Comparison of ENCODE assay signal across 1 cellular context in genomic region chr4:1784789-1785591, GRCh38.
TF ChIP-seq lines count a peak whose summit lies in the region.

No MANE protein-coding gene starts in this region.

TF ChIP-seq in K562, 482 proteins besides CTCF, POLR2A, EP300 and RAD21 (continued from another document and continues in another):
- no peak for TF ChIP-seq NFRKB (IDR thresholded peaks at IDR 0.05; ENCODE audit: low read depth)
- no peak for TF ChIP-seq MCM2 (IDR thresholded peaks at IDR 0.05; ENCODE audit: low read depth)
- TF ChIP-seq HDGF (IDR thresholded peaks at IDR 0.05), result 0 out of 2 replicates have a peak, but pooled peaks have one; percentile 66
- no peak for TF ChIP-seq NUFIP1 (IDR thresholded peaks at IDR 0.05; ENCODE audit: partially characterized antibody)
- TF ChIP-seq FUS (optimal IDR thresholded peaks at IDR 0.05; ENCODE audit: low read depth, low read length), result no peak
- no peak for TF ChIP-seq CUX1 (CRISPR knock-in tag; IDR thresholded peaks at IDR 0.05)
- peak; percentile 91 for TF ChIP-seq CBFA2T2 (conservative IDR thresholded peaks at IDR 0.05)
- TF ChIP-seq MAFF (IDR thresholded peaks at IDR 0.05; ENCODE audit: low read length), result no peak
- TF ChIP-seq ZNF431 (CRISPR knock-in tag; IDR thresholded peaks at IDR 0.05), result no peak
- peak; percentile 82 for TF ChIP-seq TFAP4 (CRISPR knock-in tag; IDR thresholded peaks at IDR 0.05; ENCODE audit: borderline replicate concordance)
- no peak for TF ChIP-seq STAT6 (CRISPR knock-in tag; IDR thresholded peaks at IDR 0.05)
- no peak for TF ChIP-seq ZNF444 (CRISPR knock-in tag; IDR thresholded peaks at IDR 0.05)
- no peak for TF ChIP-seq ZNF551 (CRISPR knock-in tag; IDR thresholded peaks at IDR 0.05)
- no peak for TF ChIP-seq GTF2F1 (IDR thresholded peaks at IDR 0.05; ENCODE audit: low read depth, low read length)
- TF ChIP-seq MXD1 (CRISPR knock-in tag; IDR thresholded peaks at IDR 0.05; ENCODE audit: borderline replicate concordance, poor library complexity, severe bottlenecking), result no peak
- TF ChIP-seq RBM15 (IDR thresholded peaks at IDR 0.05; ENCODE audit: insufficient read depth, low read length), result no peak
- peak in 1 of 3 experiments; percentile 34; a peak in 1 of 6 replicates for TF ChIP-seq ZBTB11 (CRISPR knock-in tag; IDR thresholded peaks at IDR 0.05)
- no peak for TF ChIP-seq HOXB6 (CRISPR knock-in tag; IDR thresholded peaks at IDR 0.05; ENCODE audit: borderline replicate concordance)
- TF ChIP-seq ZNF175 (CRISPR knock-in tag; IDR thresholded peaks at IDR 0.05; ENCODE audit: low read depth), result no peak
- TF ChIP-seq ZNF449 (CRISPR knock-in tag; IDR thresholded peaks at IDR 0.05), result no peak
- no peak for TF ChIP-seq FOXA3 (CRISPR knock-in tag; conservative IDR thresholded peaks at IDR 0.05 in 1 of 2, IDR thresholded peaks at IDR 0.05 in 1 of 2)
- TF ChIP-seq FOXK2 (conservative IDR thresholded peaks at IDR 0.05 in 1 of 2, IDR thresholded peaks at IDR 0.05 in 1 of 2; ENCODE audit: low read depth in 2 of 2), result no peak
- TF ChIP-seq NR4A1 (CRISPR knock-in tag; IDR thresholded peaks at IDR 0.05), result no peak
- TF ChIP-seq NR4A1 (tag; IDR thresholded peaks at IDR 0.05), result peak; percentile 83
- peak; percentile 55 for TF ChIP-seq FIP1L1 (IDR thresholded peaks at IDR 0.05; ENCODE audit: low read depth, low read length, poor library complexity, severe bottlenecking)
- no peak for TF ChIP-seq MITF (IDR thresholded peaks at IDR 0.05)
- no peak for TF ChIP-seq CHD1 (IDR thresholded peaks at IDR 0.05; ENCODE audit: low read length)
- TF ChIP-seq E4F1 (CRISPR knock-in tag; IDR thresholded peaks at IDR 0.05; ENCODE audit: borderline replicate concordance), result no peak
- TF ChIP-seq OTX1 (CRISPR knock-in tag; IDR thresholded peaks at IDR 0.05), result no peak
- no peak for TF ChIP-seq HMG20A (CRISPR knock-in tag; conservative IDR thresholded peaks at IDR 0.05)
- no peak for TF ChIP-seq NCOA2 (IDR thresholded peaks at IDR 0.05; ENCODE audit: partially characterized antibody in 2 of 2)
- TF ChIP-seq ZNF239 (CRISPR knock-in tag; IDR thresholded peaks at IDR 0.05), result no peak
- no peak for TF ChIP-seq ILK (tag; IDR thresholded peaks at IDR 0.05; ENCODE audit: borderline replicate concordance, low read depth)
- no peak for TF ChIP-seq DNMT1 (IDR thresholded peaks at IDR 0.05)
- no peak for TF ChIP-seq ZNF79 (CRISPR knock-in tag; IDR thresholded peaks at IDR 0.05; ENCODE audit: low read depth)
- TF ChIP-seq POLR2B (IDR thresholded peaks at IDR 0.05; ENCODE audit: low read depth, partially characterized antibody), result no peak
- no peak for TF ChIP-seq BRD4 (IDR thresholded peaks at IDR 0.05)
- TF ChIP-seq ZNF655 (CRISPR knock-in tag; IDR thresholded peaks at IDR 0.05), result no peak
- TF ChIP-seq GATAD2A (IDR thresholded peaks at IDR 0.05), result peak; percentile 91
- no peak for TF ChIP-seq ZNF778 (CRISPR knock-in tag; IDR thresholded peaks at IDR 0.05)
- no peak; the same call in 1 of the 2 replicates for TF ChIP-seq MYC (IDR thresholded peaks at IDR 0.05; ENCODE audit: low read depth, low read length)
- TF ChIP-seq MYC (CRISPR knock-in tag; IDR thresholded peaks at IDR 0.05; ENCODE audit: borderline replicate concordance, low read depth), result 0 out of 2 replicates have a peak, but pooled peaks have one; percentile 14
- TF ChIP-seq POLR3A (IDR thresholded peaks at IDR 0.05; ENCODE audit: borderline replicate concordance, extremely low read depth, insufficient read depth, insufficient read length), result no peak
- TF ChIP-seq XRCC4 (IDR thresholded peaks at IDR 0.05; ENCODE audit: extremely low read depth, insufficient read depth, insufficient read length), result no peak
- no peak for TF ChIP-seq RHOXF2B (CRISPR knock-in tag; conservative IDR thresholded peaks at IDR 0.05)
- TF ChIP-seq SPI1 (IDR thresholded peaks at IDR 0.05; ENCODE audit: borderline replicate concordance, low read depth, low read length), result 0 out of 2 replicates have a peak, but pooled peaks have one; percentile 17
- TF ChIP-seq ZNF699 (CRISPR knock-in tag; IDR thresholded peaks at IDR 0.05; ENCODE audit: insufficient replicate concordance), result no peak
- peak; percentile 99 for TF ChIP-seq ZBTB7A (IDR thresholded peaks at IDR 0.05; ENCODE audit: borderline replicate concordance, control insufficient read depth, low read depth, low read length)
